7 cellular contexts compared by ENCODE assay signal in genomic region chr13:105709181-105709580, GRCh38.
"Had no signal": no experiment of that assay in that cellular context is flagged by ENCODE, and none has a peak within 500 bp of the region (broad histone marks: within the 10 kb centered on the region; RNA-seq: fewer than 3 reads in every experiment).

No MANE protein-coding gene starts in this region.

- DNase-seq: IMR-90, KBM-7, KG1 had no signal

- ATAC-seq: HepG2, K562 had no signal

- FAIRE-seq: HepG2, HTR-8/SVneo, K562 had no signal

- H3K4me3 ChIP-seq: K562 had no signal

- H3K27ac ChIP-seq: HL-60 had no signal
